25 cellular contexts compared by ENCODE assay signal in genomic region chr9:77811832-77812231, GRCh38.
"Had no signal": no experiment of that assay in that cellular context is flagged by ENCODE, and none has a peak within 500 bp of the region (broad histone marks: within the 10 kb centered on the region; RNA-seq: fewer than 3 reads in every experiment).

No MANE protein-coding gene starts in this region.

- DNase-seq: activated B cell treated with CpG ODN at 0.5 μM for 24 hours; activated CD4-positive, alpha-beta T cell treated with anti-CD3 and anti-CD28 coated beads for 4 hours; activated CD4-positive, alpha-beta T cell treated with anti-CD3 and anti-CD28 coated beads, Interleukin-2, amount 50 U/mL, for 48 hours; activated CD8-positive, alpha-beta memory T cell treated with anti-CD3 and anti-CD28 coated beads, Interleukin-2, amount 50 U/mL, for 48 hours; activated naive CD4-positive, alpha-beta T cell; activated naive CD8-positive, alpha-beta T cell treated with anti-CD3 and anti-CD28 coated beads for 36 hours; activated T-cell treated with anti-CD3 and anti-CD28 coated beads, Interleukin-2, amount 50 U/mL, for 4 hours; amniotic stem cell; cerebellar nuclear complex; cortex of kidney; endodermal cell; foreskin fibroblast; kidney; naive thymus-derived CD4-positive, alpha-beta T cell; posterior cingulate gyrus; sigmoid colon; stimulated activated CD4-positive, alpha-beta T cell treated with anti-CD3 and anti-CD28 coated beads, Interleukin-2, amount 100 ng/mL, for 48 hours; stimulated activated CD8-positive, alpha-beta memory T cell treated with anti-CD3 and anti-CD28 coated beads, Interleukin-4, amount 100 ng/mL, for 48 hours; stimulated activated naive B cell treated with anti-CD40 and anti-IgM and Interleukin-4, amounts not matched to agents 10 μg/mL and 1 μg/mL and 100 μg/mL, for 72 hours; testis; trophoblast cell; uterus had no signal

- H3K27me3 ChIP-seq: neural progenitor cell, sigmoid colon, testis, uterus had no signal

- H3K4me3 ChIP-seq: lung, neural progenitor cell, sigmoid colon, smooth muscle cell, testis, uterus had no signal

- H3K4me2 ChIP-seq: neural progenitor cell, smooth muscle cell had no signal

- H3K27ac ChIP-seq: neural progenitor cell, sigmoid colon, testis, uterus had no signal

- H3K9ac ChIP-seq: neural progenitor cell had no signal

- H3K4me1 ChIP-seq: neural progenitor cell, testis, uterus had no signal

- ATAC-seq: activated T-cell treated with anti-CD3 and anti-CD28 coated beads, Interleukin-2, amount 50 U/mL, for 4 hours; naive thymus-derived CD4-positive, alpha-beta T cell; stimulated activated naive B cell treated with anti-CD40 and anti-IgM and Interleukin-4, amounts not matched to agents 10 μg/mL and 1 μg/mL and 100 μg/mL, for 72 hours had no signal

- H2AFZ ChIP-seq: neural progenitor cell had no signal

- H3K36me3 ChIP-seq: neural progenitor cell, uterus had no signal

- H3K9me3 ChIP-seq: sigmoid colon, testis, uterus had no signal
